Comparison of ENCODE assay signal across 8 cellular contexts in the genomic region with DNA sequence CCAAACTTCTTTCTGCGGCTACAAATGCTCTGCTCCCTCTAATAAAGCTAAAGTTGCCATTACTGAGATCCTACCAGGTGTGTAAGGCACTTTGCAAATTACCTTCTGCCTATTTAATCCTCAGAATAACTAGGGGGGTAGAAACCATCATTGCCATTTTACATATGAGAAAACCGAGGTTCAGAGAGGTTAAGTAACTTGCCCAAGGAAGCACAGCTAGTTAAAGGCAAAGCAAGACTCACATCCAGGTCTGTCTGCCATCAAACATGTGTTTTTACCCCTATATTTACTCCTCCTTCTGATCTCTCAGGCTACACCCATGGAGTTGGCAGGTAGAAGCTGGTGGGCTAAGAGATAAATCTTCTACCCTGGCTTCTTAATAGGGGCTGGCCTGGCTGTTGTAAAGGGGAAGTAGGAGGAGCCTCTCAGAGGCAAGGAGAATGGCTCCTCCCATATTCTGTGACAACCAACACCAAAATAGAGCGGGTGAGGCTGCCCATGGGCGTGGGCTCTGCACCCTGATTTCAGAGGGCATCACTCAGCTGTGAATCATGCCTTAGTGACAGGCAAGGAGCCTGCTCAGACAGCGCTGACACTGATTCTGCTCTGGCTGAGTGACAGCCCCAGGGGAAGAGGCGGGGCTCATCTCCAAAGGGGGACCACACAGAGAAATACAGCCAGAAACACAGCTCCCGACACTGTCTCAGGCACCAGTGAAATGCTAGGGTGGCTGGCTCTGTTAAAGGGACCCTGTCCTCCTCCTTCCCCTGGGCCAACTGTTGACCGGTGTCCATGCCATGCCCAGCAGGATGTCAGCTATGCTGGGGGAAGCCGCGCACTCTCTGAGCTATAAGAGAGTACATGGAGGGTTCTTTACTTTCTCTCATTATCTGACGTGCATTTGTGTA.
DNase-seq lines count a peak whose midpoint lies in the region; ATAC-seq and TF ChIP-seq lines count a peak whose summit lies in the region.

No MANE protein-coding gene starts in this region.

- H3K36me3 Mint-ChIP-seq in natural killer cell treated with Interleukin-12 subunit alpha and Interleukin-12 subunit beta and Interleukin-15 and Interleukin-18, amount 100 ng/mL, for 72 hours, result no peaks in the 10 kb centered on the region

- H3K4me1 ChIP-seq in HEK293 (ENCODE audit: control insufficient read depth, insufficient read depth, low read length), result no peaks in the 10 kb centered on the region; the same call in 1 of the 2 replicates
- H3K4me1 ChIP-seq in effector memory CD4-positive, alpha-beta T cell (ENCODE audit: control insufficient read depth, insufficient read depth, low read length, poor library complexity, severe bottlenecking), result peaks cover 42% of the 10 kb centered on the region

- peak overlapping the region; percentile 37 for H3K4me3 Mint-ChIP-seq in natural killer cell treated with Interleukin-12 subunit alpha and Interleukin-12 subunit beta and Interleukin-15 and Interleukin-18, amount 100 ng/mL, for 72 hours

- CTCF ChIA-PET in HEK293 (lab: Yijun Ruan, JAX), result interaction anchor here (0.7 to 1.3 kb wide), 2 partner anchors 8 to 1034 kb away, joined by 3 to 4 read pairs; no protein-coding TSS in a partner anchor

- no peaks in the 10 kb centered on the region for H3K9me3 Mint-ChIP-seq in natural killer cell treated with Interleukin-12 subunit alpha and Interleukin-12 subunit beta and Interleukin-15 and Interleukin-18, amount 100 ng/mL, for 72 hours

- peak overlapping the region in 1 of 2 donors; percentile 47 for H3K27ac Mint-ChIP-seq in natural killer cell treated with Interleukin-12 subunit alpha and Interleukin-12 subunit beta and Interleukin-15 and Interleukin-18, amount 100 ng/mL, for 72 hours

- no peak overlapping the region for H3K27ac ChIP-seq in HEK293 (ENCODE audit: extremely low read depth, low read depth, low read length)
- no peak overlapping the region for H3K27ac ChIP-seq in effector memory CD4-positive, alpha-beta T cell (ENCODE audit: insufficient read depth, low read length, poor library complexity, severe bottlenecking)

- POLR2A ChIA-PET in HEK293 (lab: Yijun Ruan, JAX), result interaction anchor here (1.2 to 2.5 kb wide), 2 partner anchors 11 to 107 kb away, joined by 6 to 11 read pairs; a partner anchor contains a TSS

- H3K9me3 ChIP-seq in HEK293 (ENCODE audit: control insufficient read depth, insufficient read depth, low read depth, low read length), result no peaks in the 10 kb centered on the region
- no peaks in the 10 kb centered on the region for H3K9me3 ChIP-seq in effector memory CD4-positive, alpha-beta T cell (ENCODE audit: control insufficient read depth, low read length)

- H3K36me3 ChIP-seq in HEK293 (ENCODE audit: control insufficient read depth in 2 of 2, insufficient read depth in 1 of 2, low read length in 2 of 2), result no peaks in the 10 kb centered on the region
- H3K36me3 ChIP-seq in effector memory CD4-positive, alpha-beta T cell (ENCODE audit: control insufficient read depth, insufficient read depth, low read length), result no peaks in the 10 kb centered on the region

- H3K27me3 ChIP-seq in effector memory CD4-positive, alpha-beta T cell (replicated peaks; ENCODE audit: control insufficient read depth, insufficient read depth, low read length, poor library complexity, severe bottlenecking), result no peaks in the 10 kb centered on the region

- DNase-seq in GM12865 (ENCODE audit: low read depth), result peak; percentile 56
- peak; percentile 85 for DNase-seq in MV-4-11 (lab: John Stamatoyannopoulos, UW)
- peak; percentile 57 to 66 for DNase-seq in activated CD4-positive, alpha-beta T cell treated with anti-CD3 and anti-CD28 coated beads, Interleukin-2, amount 50 U/mL, for 48 hours
- DNase-seq in effector memory CD4-positive, alpha-beta T cell, result peak; percentile 48 to 60 (median 48)
- DNase-seq in natural killer cell treated with Interleukin-12 subunit alpha and Interleukin-12 subunit beta and Interleukin-15 and Interleukin-18, amount 100 ng/mL, for 72 hours (ENCODE audit: low spot score), result peak; percentile 73
- peak; percentile 58 for DNase-seq in stimulated activated naive CD4-positive, alpha-beta T cell treated with Interleukin-2 at 50 U/mL for 16 hours (lab: John Stamatoyannopoulos, UW)
- DNase-seq in NCI-H2107 treated with DMSO at 0.1 percent for 48 hours (lab: John Stamatoyannopoulos, UW; ENCODE audit: unreplicated experiment), result no peak

- TF ChIP-seq CTCF in GM12865 (IDR thresholded peaks at IDR 0.05; ENCODE audit: insufficient read depth, low read depth, low read length, missing control alignments), result no peak
- no peak for TF ChIP-seq CTCF in HEK293 (tag by site-specific recombination; IDR thresholded peaks at IDR 0.05)

- H3K27me3 Mint-ChIP-seq in natural killer cell treated with Interleukin-12 subunit alpha and Interleukin-12 subunit beta and Interleukin-15 and Interleukin-18, amount 100 ng/mL, for 72 hours, result peaks cover 4 to 10% of the 10 kb centered on the region in 2 donors

- H3K4me1 Mint-ChIP-seq in natural killer cell treated with Interleukin-12 subunit alpha and Interleukin-12 subunit beta and Interleukin-15 and Interleukin-18, amount 100 ng/mL, for 72 hours (ENCODE audit: low read depth in 2 of 2), result peaks cover 47 to 56% of the 10 kb centered on the region in 2 donors

- peak; percentile 94 to 95 for ATAC-seq in natural killer cell treated with Interleukin-12 subunit alpha and Interleukin-12 subunit beta and Interleukin-15 and Interleukin-18, amount 100 ng/mL, for 72 hours

- no peak overlapping the region for H3K4me3 ChIP-seq in GM12865 (ENCODE audit: low read depth, low read length)
- peak overlapping the region; percentile 6; the same call in 1 of the 2 replicates for H3K4me3 ChIP-seq in HEK293 (ENCODE audit: low read depth, low read length)
- peak overlapping the region; percentile 2 for H3K4me3 ChIP-seq in effector memory CD4-positive, alpha-beta T cell (ENCODE audit: insufficient read depth, low read depth, low read length, poor library complexity, severe bottlenecking)

TF ChIP-seq in HEK293, 187 proteins besides CTCF, POLR2A, EP300 and RAD21:
- TF ChIP-seq SP3 (tag by site-specific recombination; IDR thresholded peaks at IDR 0.05), result no peak
- TF ChIP-seq SCRT2 (tag by site-specific recombination; IDR thresholded peaks at IDR 0.05), result peak; percentile 41
- TF ChIP-seq, protein P1, sequence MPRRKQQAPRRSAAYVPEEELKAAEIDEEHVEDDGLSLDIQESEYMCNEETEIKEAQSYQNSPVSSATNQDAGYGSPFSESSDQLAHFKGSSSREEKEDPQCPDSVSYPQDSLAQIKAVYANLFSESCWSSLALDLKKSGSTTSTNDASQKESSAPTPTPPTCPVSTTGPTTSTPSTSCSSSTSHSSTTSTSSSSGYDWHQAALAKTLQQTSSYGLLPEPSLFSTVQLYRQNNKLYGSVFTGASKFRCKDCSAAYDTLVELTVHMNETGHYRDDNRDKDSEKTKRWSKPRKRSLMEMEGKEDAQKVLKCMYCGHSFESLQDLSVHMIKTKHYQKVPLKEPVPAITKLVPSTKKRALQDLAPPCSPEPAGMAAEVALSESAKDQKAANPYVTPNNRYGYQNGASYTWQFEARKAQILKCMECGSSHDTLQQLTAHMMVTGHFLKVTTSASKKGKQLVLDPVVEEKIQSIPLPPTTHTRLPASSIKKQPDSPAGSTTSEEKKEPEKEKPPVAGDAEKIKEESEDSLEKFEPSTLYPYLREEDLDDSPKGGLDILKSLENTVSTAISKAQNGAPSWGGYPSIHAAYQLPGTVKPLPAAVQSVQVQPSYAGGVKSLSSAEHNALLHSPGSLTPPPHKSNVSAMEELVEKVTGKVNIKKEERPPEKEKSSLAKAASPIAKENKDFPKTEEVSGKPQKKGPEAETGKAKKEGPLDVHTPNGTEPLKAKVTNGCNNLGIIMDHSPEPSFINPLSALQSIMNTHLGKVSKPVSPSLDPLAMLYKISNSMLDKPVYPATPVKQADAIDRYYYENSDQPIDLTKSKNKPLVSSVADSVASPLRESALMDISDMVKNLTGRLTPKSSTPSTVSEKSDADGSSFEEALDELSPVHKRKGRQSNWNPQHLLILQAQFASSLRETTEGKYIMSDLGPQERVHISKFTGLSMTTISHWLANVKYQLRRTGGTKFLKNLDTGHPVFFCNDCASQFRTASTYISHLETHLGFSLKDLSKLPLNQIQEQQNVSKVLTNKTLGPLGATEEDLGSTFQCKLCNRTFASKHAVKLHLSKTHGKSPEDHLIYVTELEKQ (tag by site-specific recombination; IDR thresholded peaks at IDR 0.05; ENCODE audit: borderline replicate concordance), result peak; percentile 69; the same call in 1 of the 2 replicates
- TF ChIP-seq ZNF529 (tag by site-specific recombination; IDR thresholded peaks at IDR 0.05; ENCODE audit: insufficient replicate concordance), result no peak
- TF ChIP-seq ZFP3 (tag by site-specific recombination; IDR thresholded peaks at IDR 0.05; ENCODE audit: low read depth), result no peak
- TF ChIP-seq, protein P2, sequence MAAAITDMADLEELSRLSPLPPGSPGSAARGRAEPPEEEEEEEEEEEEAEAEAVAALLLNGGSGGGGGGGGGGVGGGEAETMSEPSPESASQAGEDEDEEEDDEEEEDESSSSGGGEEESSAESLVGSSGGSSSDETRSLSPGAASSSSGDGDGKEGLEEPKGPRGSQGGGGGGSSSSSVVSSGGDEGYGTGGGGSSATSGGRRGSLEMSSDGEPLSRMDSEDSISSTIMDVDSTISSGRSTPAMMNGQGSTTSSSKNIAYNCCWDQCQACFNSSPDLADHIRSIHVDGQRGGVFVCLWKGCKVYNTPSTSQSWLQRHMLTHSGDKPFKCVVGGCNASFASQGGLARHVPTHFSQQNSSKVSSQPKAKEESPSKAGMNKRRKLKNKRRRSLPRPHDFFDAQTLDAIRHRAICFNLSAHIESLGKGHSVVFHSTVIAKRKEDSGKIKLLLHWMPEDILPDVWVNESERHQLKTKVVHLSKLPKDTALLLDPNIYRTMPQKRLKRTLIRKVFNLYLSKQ (tag by site-specific recombination; IDR thresholded peaks at IDR 0.05; ENCODE audit: borderline replicate concordance), result no peak
- TF ChIP-seq SP7 (tag by site-specific recombination; IDR thresholded peaks at IDR 0.05), result 0 out of 2 replicates have a peak, but pooled peaks have one; percentile 17
- TF ChIP-seq SP2 (tag by site-specific recombination; IDR thresholded peaks at IDR 0.05), result peak; percentile 47; the same call in 1 of the 2 replicates
- peak; percentile 70 for TF ChIP-seq KLF1 (tag by site-specific recombination; IDR thresholded peaks at IDR 0.05)
- TF ChIP-seq ZNF600 (tag by site-specific recombination; IDR thresholded peaks at IDR 0.05), result 0 out of 2 replicates have a peak, but pooled peaks have one; percentile 15
- TF ChIP-seq ZNF16 (tag by site-specific recombination; IDR thresholded peaks at IDR 0.05; ENCODE audit: low read depth), result no peak
- TF ChIP-seq PRDM1 (tag by site-specific recombination; IDR thresholded peaks at IDR 0.05), result no peak
- TF ChIP-seq ZNF768 (tag by site-specific recombination; IDR thresholded peaks at IDR 0.05), result peak; percentile 88
- TF ChIP-seq GLIS1 (tag by site-specific recombination; IDR thresholded peaks at IDR 0.05), result no peak
- TF ChIP-seq ZBTB21 (tag by site-specific recombination; IDR thresholded peaks at IDR 0.05), result no peak
- no peak for TF ChIP-seq ZNF239 (tag by site-specific recombination; IDR thresholded peaks at IDR 0.05)
